ENCODE assay signal across 21 cellular contexts in the genomic region with DNA sequence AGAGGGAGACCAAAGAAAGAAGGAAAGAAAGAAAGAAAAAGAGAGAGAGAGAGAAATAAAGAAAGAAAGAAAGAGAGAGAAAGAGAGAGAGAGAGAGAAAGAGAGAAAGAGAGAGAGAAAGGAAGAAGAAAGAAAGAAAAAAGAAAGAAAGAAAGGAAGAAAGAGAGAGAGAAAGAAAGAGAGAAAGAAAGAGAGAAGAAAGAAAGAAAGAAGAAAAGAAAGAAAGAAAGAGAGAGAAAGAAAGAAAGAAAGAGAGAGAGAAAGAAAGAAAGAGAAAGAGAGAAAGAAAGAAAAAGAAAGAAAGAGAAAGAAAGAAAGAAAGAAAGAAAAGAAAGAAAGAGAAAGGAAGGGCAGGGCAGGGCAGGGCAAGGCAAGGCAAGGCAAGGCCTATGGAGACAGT. TPM values are rescaled to one million over a fixed set of nuclear protein-coding genes. Genes with fewer than 3 reads are reported as not detected.
"Had no signal": no experiment of that assay in that cellular context is flagged by ENCODE, and none has a peak within 500 bp of the region (broad histone marks: within the 10 kb centered on the region; RNA-seq: fewer than 3 reads in every experiment).

No MANE protein-coding gene starts in this region.

RNA-seq across cellular contexts. Expression of gene OR10H4, which starts 23.2 kb away (rescaled TPM):
- total RNA-seq: activated naive CD4-positive, alpha-beta T cell treated with anti-CD3 and anti-CD28 coated beads for 36 hours; activated naive CD4-positive, alpha-beta T cell treated with anti-CD3 and anti-CD28 coated beads, Interleukin-2, amount 50 U/mL, for 72 hours; activated naive CD8-positive, alpha-beta T cell treated with anti-CD3 and anti-CD28 coated beads for 36 hours; activated naive CD8-positive, alpha-beta T cell treated with anti-CD3 and anti-CD28 coated beads, Interleukin-2, amount 10 ng/mL, durations not matched to agents 7 days and 5 days; activated T-cell treated with anti-CD3 and anti-CD28 coated beads, Interleukin-2, amount 50 U/mL, for 4 hours; activated T-cell treated with anti-CD3 and anti-CD28 coated beads, Interleukin-2, amount 50 U/mL, for 72 hours; activated T-helper 1 cell treated with anti-CD3 and anti-CD28 coated beads, Interleukin-12 subunit alpha, Interleukin-12 subunit beta, Interleukin-2, Interleukin-4 antibody, amounts not matched to agents 30 ng/mL and 10 ng/mL and 1 ng/mL, durations not matched to agents 14 hours and 24 hours and 36 hours; activated T-helper 17 cell treated with anti-CD3 and anti-CD28 coated beads, Interleukin-2, amount 50 U/mL, for 72 hours; activated T-helper 2 cell treated with anti-CD3 and anti-CD28 coated beads, Interferon-gamma antibody, Interleukin-2, Interleukin-4, amounts not matched to agents 10 μg/mL and 5 μg/mL and 100 μg/mL, durations not matched to agents 14 hours and 24 hours and 36 hours; adrenal gland; aorta; ascending aorta; astrocyte; body of pancreas; breast epithelium; bronchial epithelial cell; cardiac muscle cell; cardiac septum; cerebellum; chondrocyte had no signal
- polyA plus RNA-seq: adipose tissue, adrenal gland, aorta, cardiac muscle cell had no signal

RNA-seq across cellular contexts. Expression of gene CYP4F11, which starts 37.7 kb away (rescaled TPM):
- total RNA-seq: activated naive CD4-positive, alpha-beta T cell treated with anti-CD3 and anti-CD28 coated beads for 36 hours; activated naive CD4-positive, alpha-beta T cell treated with anti-CD3 and anti-CD28 coated beads, Interleukin-2, amount 50 U/mL, for 72 hours; activated naive CD8-positive, alpha-beta T cell treated with anti-CD3 and anti-CD28 coated beads for 36 hours; activated naive CD8-positive, alpha-beta T cell treated with anti-CD3 and anti-CD28 coated beads, Interleukin-2, amount 10 ng/mL, durations not matched to agents 7 days and 5 days; activated T-cell treated with anti-CD3 and anti-CD28 coated beads, Interleukin-2, amount 50 U/mL, for 72 hours; activated T-helper 1 cell treated with anti-CD3 and anti-CD28 coated beads, Interleukin-12 subunit alpha, Interleukin-12 subunit beta, Interleukin-2, Interleukin-4 antibody, amounts not matched to agents 30 ng/mL and 10 ng/mL and 1 ng/mL, durations not matched to agents 14 hours and 24 hours and 36 hours; activated T-helper 17 cell treated with anti-CD3 and anti-CD28 coated beads, Interleukin-2, amount 50 U/mL, for 72 hours; activated T-helper 2 cell treated with anti-CD3 and anti-CD28 coated beads, Interferon-gamma antibody, Interleukin-2, Interleukin-4, amounts not matched to agents 10 μg/mL and 5 μg/mL and 100 μg/mL, durations not matched to agents 14 hours and 24 hours and 36 hours; astrocyte; cardiac muscle cell; cerebellum; chondrocyte had no signal
- polyA plus RNA-seq: cardiac muscle cell had no signal
